25 cellular contexts compared by ENCODE assay signal in genomic region chr13:98963917-98964316, GRCh38.
"Had no signal": no experiment of that assay in that cellular context is flagged by ENCODE, and none has a peak within 500 bp of the region (broad histone marks: within the 10 kb centered on the region; RNA-seq: fewer than 3 reads in every experiment).

No MANE protein-coding gene starts in this region.

- H3K9me3 ChIP-seq: ascending aorta, neutrophil, spleen, thoracic aorta, vagina had no signal

- H3K4me3 ChIP-seq: ascending aorta, spleen, thoracic aorta, vagina had no signal

- H3K27me3 Mint-ChIP-seq: activated CD4-positive, alpha-beta T cell treated with anti-CD3 and anti-CD28 coated beads for 36 hours; activated naive CD4-positive, alpha-beta T cell treated with anti-CD3 and anti-CD28 coated beads, Interleukin-2, amount 10 ng/mL, durations not matched to agents 7 days and 5 days; activated naive CD8-positive, alpha-beta T cell treated with anti-CD3 and anti-CD28 coated beads, Interleukin-2, amount 10 ng/mL, durations not matched to agents 7 days and 5 days; brain; effector memory CD8-positive, alpha-beta T cell; naive B cell had no signal

- H3K27ac ChIP-seq: ascending aorta, neutrophil, spleen, thoracic aorta, vagina had no signal

- DNase-seq: activated CD4-positive, alpha-beta T cell treated with anti-CD3 and anti-CD28 coated beads for 36 hours; activated CD4-positive, alpha-beta T cell treated with anti-CD3 and anti-CD28 coated beads, Interleukin-2, amount 50 U/mL, for 48 hours; activated CD4-positive, CD25-positive, alpha-beta regulatory T cell; activated CD8-positive, alpha-beta memory T cell treated with anti-CD3 and anti-CD28 coated beads for 24 hours; activated gamma-delta T cell; activated naive CD4-positive, alpha-beta T cell treated with anti-CD3 and anti-CD28 coated beads, Interleukin-2, amount 10 ng/mL, durations not matched to agents 7 days and 5 days; activated naive CD8-positive, alpha-beta T cell treated with anti-CD3 and anti-CD28 coated beads, Interleukin-2, amount 10 ng/mL, durations not matched to agents 7 days and 5 days; caudate nucleus; cortex of kidney; effector memory CD8-positive, alpha-beta T cell; foreskin fibroblast; naive B cell; nephron progenitor cell; retina; spleen; stimulated activated naive CD4-positive, alpha-beta T cell; T-helper 1 cell; trophoblast cell had no signal

- H3K9me3 Mint-ChIP-seq: brain; effector memory CD8-positive, alpha-beta T cell; mesothelial cell of epicardium; nephron progenitor cell had no signal

- H3K4me3 Mint-ChIP-seq: activated CD4-positive, alpha-beta T cell treated with anti-CD3 and anti-CD28 coated beads for 36 hours; activated naive CD4-positive, alpha-beta T cell treated with anti-CD3 and anti-CD28 coated beads, Interleukin-2, amount 10 ng/mL, durations not matched to agents 7 days and 5 days; activated naive CD8-positive, alpha-beta T cell treated with anti-CD3 and anti-CD28 coated beads, Interleukin-2, amount 10 ng/mL, durations not matched to agents 7 days and 5 days; brain; effector memory CD8-positive, alpha-beta T cell; mesothelial cell of epicardium; naive B cell; nephron progenitor cell; T-helper 2 cell treated with Interferon-gamma antibody and Interleukin-4, amounts not matched to agents 5 μg/mL and 100 μg/mL, for 36 hours had no signal

- H3K27ac Mint-ChIP-seq: activated CD4-positive, alpha-beta T cell treated with anti-CD3 and anti-CD28 coated beads for 36 hours; activated naive CD4-positive, alpha-beta T cell treated with anti-CD3 and anti-CD28 coated beads, Interleukin-2, amount 10 ng/mL, durations not matched to agents 7 days and 5 days; activated naive CD8-positive, alpha-beta T cell treated with anti-CD3 and anti-CD28 coated beads, Interleukin-2, amount 10 ng/mL, durations not matched to agents 7 days and 5 days; mesothelial cell of epicardium; naive B cell had no signal

- H3K27me3 ChIP-seq: ascending aorta, spleen, vagina had no signal

- ATAC-seq: activated CD4-positive, alpha-beta T cell treated with anti-CD3 and anti-CD28 coated beads for 36 hours; effector memory CD8-positive, alpha-beta T cell had no signal

- H3K36me3 ChIP-seq: ascending aorta, neutrophil, spleen, thoracic aorta, vagina had no signal

- H3K36me3 Mint-ChIP-seq: brain, mesothelial cell of epicardium had no signal
